In the genomic region with DNA sequence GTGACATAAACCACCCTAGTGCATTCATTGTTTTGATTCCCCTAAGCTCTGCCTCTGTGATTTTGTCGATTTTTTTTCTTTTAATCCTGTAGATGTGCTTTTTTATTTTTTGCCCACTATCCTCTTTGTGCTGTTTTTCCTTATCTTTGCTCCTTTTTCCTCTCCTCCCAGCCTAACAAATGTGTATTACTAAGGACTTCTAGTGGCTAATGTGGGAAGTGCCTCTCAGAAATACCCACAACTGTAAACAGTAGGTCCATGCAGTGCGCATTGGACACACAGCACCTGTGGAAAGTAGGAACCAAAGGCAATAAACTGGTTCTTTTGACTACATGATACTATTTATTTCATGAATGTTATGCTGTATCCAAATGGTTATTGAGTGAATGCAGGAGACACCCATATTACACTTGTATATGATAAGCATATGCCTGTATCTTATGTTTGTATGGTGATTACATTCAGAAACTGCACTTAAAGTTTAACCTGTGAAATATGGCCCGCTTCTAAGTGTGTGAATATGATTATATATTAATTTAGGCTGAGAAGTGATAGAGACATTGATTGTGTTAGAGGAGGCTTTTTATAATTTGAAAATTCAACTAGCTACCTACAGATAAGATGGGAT, we compare ENCODE assay signal across 8 cellular contexts.
DNase-seq lines count a peak whose midpoint lies in the region; ATAC-seq and TF ChIP-seq lines count a peak whose summit lies in the region.

No MANE protein-coding gene starts in this region.

- H2AFZ ChIP-seq in GM23338 = no peak overlapping the region

- H3K36me3 ChIP-seq in BJ (ENCODE audit: control insufficient read depth, insufficient read depth, low read length) (no peaks in the 10 kb centered on the region), GM23338 (ENCODE audit: insufficient read depth) (no peaks in the 10 kb centered on the region)

- H3K27ac ChIP-seq in GM23338 (ENCODE audit: low read depth) = no peak overlapping the region

- H3K4me1 Mint-ChIP-seq in GM23338 (peaks cover 14% of the 10 kb centered on the region), osteocyte (ENCODE audit: unreplicated experiment) (no peaks in the 10 kb centered on the region)
- H3K4me1 Mint-ChIP-seq in activated T-helper 17 cell treated with anti-CD3 and anti-CD28 coated beads, Interleukin-2, amount 50 U/mL, for 72 hours = peaks cover 34% of the 10 kb centered on the region

- TF ChIP-seq CTCF in BJ (IDR thresholded peaks at IDR 0.05; ENCODE audit: insufficient read depth, low read depth, low read length) = peak; percentile 73
- peak; percentile 79 to 82 for TF ChIP-seq CTCF in GM23338 (conservative IDR thresholded peaks at IDR 0.05; ENCODE audit: low read depth in 2 of 2)
- peak; percentile 68 for TF ChIP-seq CTCF in osteocyte (IDR thresholded peaks at IDR 0.05)

- H3K79me2 ChIP-seq in GM23338 (replicated peaks; ENCODE audit: insufficient read depth) = no peaks in the 10 kb centered on the region

- H3K27me3 Mint-ChIP-seq in GM23338 (ENCODE audit: insufficient read depth, low read depth, poor library complexity) (no peaks in the 10 kb centered on the region), osteocyte (ENCODE audit: unreplicated experiment) (peaks cover 2% of the 10 kb centered on the region)
- no peaks in the 10 kb centered on the region for H3K27me3 Mint-ChIP-seq in activated T-helper 17 cell treated with anti-CD3 and anti-CD28 coated beads, Interleukin-2, amount 50 U/mL, for 72 hours

- POLR2A ChIA-PET in BJ (lab: Charles Lee) = no interaction called here

- H3K4me2 ChIP-seq in GM23338 = no peak overlapping the region

- no peaks in the 10 kb centered on the region for H3K9me2 ChIP-seq in GM23338 (ENCODE audit: insufficient read depth)

- H3K4me1 ChIP-seq in GM23338 (ENCODE audit: insufficient read depth) = no peaks in the 10 kb centered on the region

- no peaks in the 10 kb centered on the region for H3K27me3 ChIP-seq in BJ (ENCODE audit: control insufficient read depth, insufficient read depth, low read length)
- no peaks in the 10 kb centered on the region for H3K27me3 ChIP-seq in GM23338 (ENCODE audit: insufficient read depth)

- H3F3A ChIP-seq in GM23338 (replicated peaks; ENCODE audit: low read depth) = no peaks in the 10 kb centered on the region

- H3K4me3 Mint-ChIP-seq in GM23338 (no peak overlapping the region), osteocyte (ENCODE audit: unreplicated experiment) (no peak overlapping the region)
- no peak overlapping the region for H3K4me3 Mint-ChIP-seq in activated T-helper 17 cell treated with anti-CD3 and anti-CD28 coated beads, Interleukin-2, amount 50 U/mL, for 72 hours

- DNase-seq in BJ (ENCODE audit: low read depth) (no peak), GM23338 (ENCODE audit: low spot score) (peak; percentile 71), RPMI7951 (ENCODE audit: low read depth) (peak; percentile 28), fibroblast of the conjunctiva (ENCODE audit: low read depth) (peak; percentile 39), osteocyte (ENCODE audit: extremely low spot score, unreplicated experiment) (no peak), activated gamma-delta T cell (lab: John Stamatoyannopoulos, UW) (no peak)
- no peak for DNase-seq in stimulated activated CD4-positive, alpha-beta T cell treated with anti-CD3 and anti-CD28 coated beads, Interleukin-12 subunit alpha, Interleukin-12 subunit beta, amount 100 ng/mL, for 4 hours

- peak; percentile 88 for ATAC-seq in GM23338
- no peak for ATAC-seq in activated T-helper 17 cell treated with anti-CD3 and anti-CD28 coated beads, Interleukin-2, amount 50 U/mL, for 72 hours (replicated peaks)

- no peak overlapping the region for H3K4me3 ChIP-seq in BJ (ENCODE audit: low read depth, low read length)
- no peak overlapping the region for H3K4me3 ChIP-seq in GM23338

- H3K27ac Mint-ChIP-seq in GM23338 (peak overlapping the region; percentile 33), osteocyte (ENCODE audit: unreplicated experiment) (no peak overlapping the region)
- no peak overlapping the region for H3K27ac Mint-ChIP-seq in activated T-helper 17 cell treated with anti-CD3 and anti-CD28 coated beads, Interleukin-2, amount 50 U/mL, for 72 hours

- H3K9me3 Mint-ChIP-seq in GM23338 = no peaks in the 10 kb centered on the region
- no peaks in the 10 kb centered on the region for H3K9me3 Mint-ChIP-seq in osteocyte (ENCODE audit: unreplicated experiment)
- no peaks in the 10 kb centered on the region for H3K9me3 Mint-ChIP-seq in activated T-helper 17 cell treated with anti-CD3 and anti-CD28 coated beads, Interleukin-2, amount 50 U/mL, for 72 hours

- H4K20me1 ChIP-seq in GM23338 (replicated peaks; ENCODE audit: insufficient read depth) = no peaks in the 10 kb centered on the region

- H3K36me3 Mint-ChIP-seq in GM23338 (ENCODE audit: low read depth) = no peaks in the 10 kb centered on the region
- H3K36me3 Mint-ChIP-seq in osteocyte (ENCODE audit: unreplicated experiment) = no peaks in the 10 kb centered on the region
- H3K36me3 Mint-ChIP-seq in activated T-helper 17 cell treated with anti-CD3 and anti-CD28 coated beads, Interleukin-2, amount 50 U/mL, for 72 hours (ENCODE audit: low read depth) = peaks cover 7% of the 10 kb centered on the region

- CTCF ChIA-PET in BJ (lab: Yijun Ruan, JAX) = interaction anchor here (0.6 to 2.0 kb wide), 11 partner anchors 10 to 431 kb away, joined by 3 to 8 read pairs (median 3); no protein-coding TSS in a partner anchor

TF ChIP-seq in GM23338, 12 proteins besides CTCF, POLR2A, EP300 and RAD21 (continues in another document):
- TF ChIP-seq EZH2phosphoT487 (IDR thresholded peaks at IDR 0.05; ENCODE audit: unreplicated experiment) = no peak
- TF ChIP-seq, protein P1, sequence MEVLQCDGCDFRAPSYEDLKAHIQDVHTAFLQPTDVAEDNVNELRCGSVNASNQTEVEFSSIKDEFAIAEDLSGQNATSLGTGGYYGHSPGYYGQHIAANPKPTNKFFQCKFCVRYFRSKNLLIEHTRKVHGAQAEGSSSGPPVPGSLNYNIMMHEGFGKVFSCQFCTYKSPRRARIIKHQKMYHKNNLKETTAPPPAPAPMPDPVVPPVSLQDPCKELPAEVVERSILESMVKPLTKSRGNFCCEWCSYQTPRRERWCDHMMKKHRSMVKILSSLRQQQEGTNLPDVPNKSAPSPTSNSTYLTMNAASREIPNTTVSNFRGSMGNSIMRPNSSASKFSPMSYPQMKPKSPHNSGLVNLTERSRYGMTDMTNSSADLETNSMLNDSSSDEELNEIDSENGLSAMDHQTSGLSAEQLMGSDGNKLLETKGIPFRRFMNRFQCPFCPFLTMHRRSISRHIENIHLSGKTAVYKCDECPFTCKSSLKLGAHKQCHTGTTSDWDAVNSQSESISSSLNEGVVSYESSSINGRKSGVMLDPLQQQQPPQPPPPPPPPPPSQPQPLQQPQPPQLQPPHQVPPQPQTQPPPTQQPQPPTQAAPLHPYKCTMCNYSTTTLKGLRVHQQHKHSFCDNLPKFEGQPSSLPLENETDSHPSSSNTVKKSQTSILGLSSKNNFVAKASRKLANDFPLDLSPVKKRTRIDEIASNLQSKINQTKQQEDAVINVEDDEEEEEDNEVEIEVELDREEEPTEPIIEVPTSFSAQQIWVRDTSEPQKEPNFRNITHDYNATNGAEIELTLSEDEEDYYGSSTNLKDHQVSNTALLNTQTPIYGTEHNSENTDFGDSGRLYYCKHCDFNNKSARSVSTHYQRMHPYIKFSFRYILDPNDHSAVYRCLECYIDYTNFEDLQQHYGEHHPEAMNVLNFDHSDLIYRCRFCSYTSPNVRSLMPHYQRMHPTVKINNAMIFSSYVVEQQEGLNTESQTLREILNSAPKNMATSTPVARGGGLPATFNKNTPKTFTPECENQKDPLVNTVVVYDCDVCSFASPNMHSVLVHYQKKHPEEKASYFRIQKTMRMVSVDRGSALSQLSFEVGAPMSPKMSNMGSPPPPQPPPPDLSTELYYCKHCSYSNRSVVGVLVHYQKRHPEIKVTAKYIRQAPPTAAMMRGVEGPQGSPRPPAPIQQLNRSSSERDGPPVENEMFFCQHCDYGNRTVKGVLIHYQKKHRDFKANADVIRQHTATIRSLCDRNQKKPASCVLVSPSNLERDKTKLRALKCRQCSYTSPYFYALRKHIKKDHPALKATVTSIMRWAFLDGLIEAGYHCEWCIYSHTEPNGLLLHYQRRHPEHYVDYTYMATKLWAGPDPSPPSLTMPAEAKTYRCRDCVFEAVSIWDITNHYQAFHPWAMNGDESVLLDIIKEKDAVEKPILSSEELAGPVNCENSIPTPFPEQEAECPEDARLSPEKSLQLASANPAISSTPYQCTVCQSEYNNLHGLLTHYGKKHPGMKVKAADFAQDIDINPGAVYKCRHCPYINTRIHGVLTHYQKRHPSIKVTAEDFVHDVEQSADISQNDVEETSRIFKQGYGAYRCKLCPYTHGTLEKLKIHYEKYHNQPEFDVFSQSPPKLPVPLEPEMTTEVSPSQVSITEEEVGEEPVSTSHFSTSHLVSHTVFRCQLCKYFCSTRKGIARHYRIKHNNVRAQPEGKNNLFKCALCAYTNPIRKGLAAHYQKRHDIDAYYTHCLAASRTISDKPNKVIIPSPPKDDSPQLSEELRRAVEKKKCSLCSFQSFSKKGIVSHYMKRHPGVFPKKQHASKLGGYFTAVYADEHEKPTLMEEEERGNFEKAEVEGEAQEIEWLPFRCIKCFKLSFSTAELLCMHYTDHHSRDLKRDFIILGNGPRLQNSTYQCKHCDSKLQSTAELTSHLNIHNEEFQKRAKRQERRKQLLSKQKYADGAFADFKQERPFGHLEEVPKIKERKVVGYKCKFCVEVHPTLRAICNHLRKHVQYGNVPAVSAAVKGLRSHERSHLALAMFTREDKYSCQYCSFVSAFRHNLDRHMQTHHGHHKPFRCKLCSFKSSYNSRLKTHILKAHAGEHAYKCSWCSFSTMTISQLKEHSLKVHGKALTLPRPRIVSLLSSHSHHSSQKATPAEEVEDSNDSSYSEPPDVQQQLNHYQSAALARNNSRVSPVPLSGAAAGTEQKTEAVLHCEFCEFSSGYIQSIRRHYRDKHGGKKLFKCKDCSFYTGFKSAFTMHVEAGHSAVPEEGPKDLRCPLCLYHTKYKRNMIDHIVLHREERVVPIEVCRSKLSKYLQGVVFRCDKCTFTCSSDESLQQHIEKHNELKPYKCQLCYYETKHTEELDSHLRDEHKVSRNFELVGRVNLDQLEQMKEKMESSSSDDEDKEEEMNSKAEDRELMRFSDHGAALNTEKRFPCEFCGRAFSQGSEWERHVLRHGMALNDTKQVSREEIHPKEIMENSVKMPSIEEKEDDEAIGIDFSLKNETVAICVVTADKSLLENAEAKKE (CRISPR knock-in tag; IDR thresholded peaks at IDR 0.05) = no peak
- TF ChIP-seq ZNF331 (CRISPR knock-in tag; IDR thresholded peaks at IDR 0.05; ENCODE audit: low read depth) = no peak
- TF ChIP-seq, protein P2, sequence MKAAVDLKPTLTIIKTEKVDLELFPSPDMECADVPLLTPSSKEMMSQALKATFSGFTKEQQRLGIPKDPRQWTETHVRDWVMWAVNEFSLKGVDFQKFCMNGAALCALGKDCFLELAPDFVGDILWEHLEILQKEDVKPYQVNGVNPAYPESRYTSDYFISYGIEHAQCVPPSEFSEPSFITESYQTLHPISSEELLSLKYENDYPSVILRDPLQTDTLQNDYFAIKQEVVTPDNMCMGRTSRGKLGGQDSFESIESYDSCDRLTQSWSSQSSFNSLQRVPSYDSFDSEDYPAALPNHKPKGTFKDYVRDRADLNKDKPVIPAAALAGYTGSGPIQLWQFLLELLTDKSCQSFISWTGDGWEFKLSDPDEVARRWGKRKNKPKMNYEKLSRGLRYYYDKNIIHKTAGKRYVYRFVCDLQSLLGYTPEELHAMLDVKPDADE (IDR thresholded peaks at IDR 0.05) = no peak
- TF ChIP-seq EZH2 (IDR thresholded peaks at IDR 0.05; ENCODE audit: low read depth, unreplicated experiment) = no peak

Comparison
In these comparisons a context has a peak if more than half of its experiments do, and no peak if none do; other contexts are left out.
1. DNase-seq: peak in GM23338 (single experiment), RPMI7951 (single experiment) and fibroblast of the conjunctiva (single experiment); none in BJ (single experiment), osteocyte (single experiment), activated gamma-delta T cell (single experiment) and stimulated activated CD4-positive, alpha-beta T cell treated with anti-CD3 and anti-CD28 coated beads, Interleukin-12 subunit alpha, Interleukin-12 subunit beta, amount 100 ng/mL, for 4 hours (single experiment).
2. Peak in every context shown above with its lines, with median percentiles within 50 percentile points of each other: CTCF ChIP-seq.